ENCODE assay signal across 19 cellular contexts in the genomic region with DNA sequence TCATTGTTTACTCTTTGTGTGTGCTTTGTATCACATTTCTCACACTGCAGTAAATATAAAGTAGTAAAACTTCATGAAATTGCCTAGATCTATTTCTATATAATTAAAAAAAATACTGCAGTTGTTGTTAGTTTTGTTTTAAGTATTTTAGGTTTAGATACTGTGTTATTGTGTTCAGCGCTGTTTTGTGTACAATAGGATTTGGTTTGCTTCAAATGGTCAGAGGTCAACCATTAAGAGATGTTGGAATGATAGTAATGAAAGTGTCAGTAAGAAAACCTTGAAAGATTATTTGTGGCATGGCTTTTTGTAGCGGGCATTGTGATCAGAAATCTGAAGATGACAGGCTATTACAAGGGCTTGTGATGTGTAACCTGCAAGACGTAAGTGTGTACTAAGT.
"Had no signal": no experiment of that assay in that cellular context is flagged by ENCODE, and none has a peak within 500 bp of the region (broad histone marks: within the 10 kb centered on the region; RNA-seq: fewer than 3 reads in every experiment).

No MANE protein-coding gene starts in this region.

- H3K27me3 Mint-ChIP-seq: memory B cell; natural killer cell treated with Interleukin-12 subunit alpha and Interleukin-12 subunit beta and Interleukin-15 and Interleukin-18, amount 100 ng/mL, for 72 hours; type B pancreatic cell had no signal

- H3K27ac Mint-ChIP-seq: memory B cell; mesothelial cell of epicardium; natural killer cell treated with Interleukin-12 subunit alpha and Interleukin-12 subunit beta and Interleukin-15 and Interleukin-18, amount 100 ng/mL, for 72 hours; type B pancreatic cell had no signal

- H3K4me1 ChIP-seq: gastrocnemius medialis, left lung, lower lobe of right lung had no signal

- H3K4me2 ChIP-seq: smooth muscle cell had no signal

- H3K9me3 Mint-ChIP-seq: memory B cell; mesothelial cell of epicardium; natural killer cell treated with Interleukin-12 subunit alpha and Interleukin-12 subunit beta and Interleukin-15 and Interleukin-18, amount 100 ng/mL, for 72 hours had no signal

- H3K27me3 ChIP-seq: esophagus muscularis mucosa, gastrocnemius medialis, heart right ventricle, left lung, neutrophil, thyroid gland had no signal

- H3K36me3 Mint-ChIP-seq: mesothelial cell of epicardium; natural killer cell treated with Interleukin-12 subunit alpha and Interleukin-12 subunit beta and Interleukin-15 and Interleukin-18, amount 100 ng/mL, for 72 hours; type B pancreatic cell had no signal

- DNase-seq: effector memory CD4-positive, alpha-beta T cell; gastrocnemius medialis; heart right ventricle; islet precursor cell; left lung; lower lobe of right lung; posterior cingulate gyrus; right cardiac atrium; stimulated activated CD4-positive, alpha-beta T cell treated with anti-CD3 and anti-CD28 coated beads, Interleukin-2, amount 100 ng/mL, for 48 hours; stimulated activated naive CD4-positive, alpha-beta T cell treated with Interleukin-2 at 50 U/mL for 16 hours; thyroid gland had no signal

- H3K27ac ChIP-seq: epithelial cell of prostate, esophagus muscularis mucosa, gastrocnemius medialis, heart right ventricle, left lung, lower lobe of right lung, neutrophil, thyroid gland had no signal

- H3K36me3 ChIP-seq: esophagus muscularis mucosa, gastrocnemius medialis, left lung, lower lobe of right lung, neutrophil, thyroid gland had no signal

- ATAC-seq: gastrocnemius medialis; heart right ventricle; left lung; lower lobe of right lung; natural killer cell treated with Interleukin-12 subunit alpha and Interleukin-12 subunit beta and Interleukin-15 and Interleukin-18, amount 100 ng/mL, for 72 hours; right cardiac atrium had no signal

- H3K9me3 ChIP-seq: esophagus muscularis mucosa, gastrocnemius medialis, heart right ventricle, left lung, lower lobe of right lung, neutrophil, thyroid gland had no signal

- H3K4me3 Mint-ChIP-seq: memory B cell; mesothelial cell of epicardium; natural killer cell treated with Interleukin-12 subunit alpha and Interleukin-12 subunit beta and Interleukin-15 and Interleukin-18, amount 100 ng/mL, for 72 hours; type B pancreatic cell had no signal

- H3K4me3 ChIP-seq: esophagus muscularis mucosa, gastrocnemius medialis, heart right ventricle, left lung, lower lobe of right lung, smooth muscle cell, thyroid gland had no signal
